Comparison of ENCODE assay signal across 9 cellular contexts in the genomic region with DNA sequence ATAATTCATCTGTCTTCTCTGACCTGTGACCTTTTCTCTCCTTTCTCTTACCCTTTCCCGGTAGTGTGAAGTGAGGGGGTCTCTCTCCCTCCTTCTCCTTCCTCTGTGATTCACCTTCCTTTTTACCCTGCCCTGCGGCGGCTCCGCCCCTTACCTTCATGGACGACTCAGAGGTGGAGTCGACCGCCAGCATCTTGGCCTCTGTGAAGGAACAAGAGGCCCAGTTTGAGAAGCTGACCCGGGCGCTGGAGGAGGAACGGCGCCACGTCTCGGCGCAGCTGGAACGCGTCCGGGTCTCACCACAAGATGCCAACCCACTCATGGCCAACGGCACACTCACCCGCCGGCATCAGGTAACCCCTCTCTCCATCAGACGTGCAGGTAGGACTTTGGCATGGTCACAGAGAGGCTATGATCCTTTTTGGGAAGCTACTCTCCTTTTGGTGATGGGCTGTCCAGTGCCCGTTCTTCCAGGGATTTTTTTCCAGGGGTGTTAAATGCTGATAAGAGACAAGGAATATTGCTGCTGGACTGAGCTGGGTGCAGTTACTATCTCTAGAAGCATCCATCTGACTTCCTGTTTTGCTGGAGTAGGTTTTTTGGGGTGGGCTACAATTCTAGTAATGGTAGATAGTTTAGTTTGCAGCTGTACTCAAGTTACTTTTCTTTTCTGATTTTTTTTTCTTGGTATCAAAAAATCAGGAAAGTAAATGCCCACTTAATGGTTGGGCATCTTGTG. TPM values are rescaled to one million over a fixed set of nuclear protein-coding genes. Genes with fewer than 3 reads are reported as not detected.
DNase-seq lines count a peak whose midpoint lies in the region; ATAC-seq and TF ChIP-seq lines count a peak whose summit lies in the region.
"Had no signal": no experiment of that assay in that cellular context is flagged by ENCODE, and none has a peak within 500 bp of the region (broad histone marks: within the 10 kb centered on the region; RNA-seq: fewer than 3 reads in every experiment).

No MANE protein-coding gene starts in this region.

- CTCF ChIA-PET in activated CD4-positive, alpha-beta memory T cell treated with anti-CD3 and anti-CD28 coated beads, Interleukin-2, amount 10 ng/mL, durations not matched to agents 7 days and 5 days (lab: Charles Lee) = interaction anchor here (1.1 to 1.4 kb wide), 3 partner anchors 9 to 150 kb away, joined by 3 to 5 read pairs (median 4); a partner anchor contains a TSS

- POLR2A ChIA-PET in activated CD4-positive, alpha-beta memory T cell treated with anti-CD3 and anti-CD28 coated beads, Interleukin-2, amount 10 ng/mL, durations not matched to agents 7 days and 5 days (lab: Charles Lee) = interaction anchor here (5.9 kb wide), 1 partner anchor 50 kb away, joined by 35 read pairs; a partner anchor contains a TSS

- peaks cover 0 to 3% of the 10 kb centered on the region in 2 donors for H3K36me3 Mint-ChIP-seq in activated T-cell treated with anti-CD3 and anti-CD28 coated beads, Interleukin-2, amount 50 U/mL, for 72 hours (ENCODE audit: insufficient read depth in 2 of 2)
- peaks cover 10% of the 10 kb centered on the region for H3K36me3 Mint-ChIP-seq in activated CD4-positive, alpha-beta memory T cell treated with anti-CD3 and anti-CD28 coated beads, Interleukin-2, amount 10 ng/mL, durations not matched to agents 7 days and 5 days (ENCODE audit: low read depth)
- peaks cover 47% of the 10 kb centered on the region for H3K36me3 Mint-ChIP-seq in type B pancreatic cell

- peak overlapping the region; percentile 60 to 73 for H3K4me3 Mint-ChIP-seq in activated T-cell treated with anti-CD3 and anti-CD28 coated beads, Interleukin-2, amount 50 U/mL, for 72 hours
- H3K4me3 Mint-ChIP-seq in activated CD4-positive, alpha-beta memory T cell treated with anti-CD3 and anti-CD28 coated beads, Interleukin-2, amount 10 ng/mL, durations not matched to agents 7 days and 5 days = no peak overlapping the region
- H3K4me3 Mint-ChIP-seq in type B pancreatic cell = no peak overlapping the region
- H3K4me3 Mint-ChIP-seq: neural crest cell had no signal

- TF ChIP-seq CTCF in type B pancreatic cell (conservative IDR thresholded peaks at IDR 0.05) = no peak

- H3K4me1 Mint-ChIP-seq in activated T-cell treated with anti-CD3 and anti-CD28 coated beads, Interleukin-2, amount 50 U/mL, for 72 hours (ENCODE audit: low read depth) = peaks cover 37% of the 10 kb centered on the region
- H3K4me1 Mint-ChIP-seq in activated CD4-positive, alpha-beta memory T cell treated with anti-CD3 and anti-CD28 coated beads, Interleukin-2, amount 10 ng/mL, durations not matched to agents 7 days and 5 days = peaks cover 41% of the 10 kb centered on the region
- H3K4me1 Mint-ChIP-seq in type B pancreatic cell (ENCODE audit: unreplicated experiment) = peaks cover 43% of the 10 kb centered on the region

- no peaks in the 10 kb centered on the region for H3K9me3 Mint-ChIP-seq in activated T-cell treated with anti-CD3 and anti-CD28 coated beads, Interleukin-2, amount 50 U/mL, for 72 hours
- no peaks in the 10 kb centered on the region for H3K9me3 Mint-ChIP-seq in activated CD4-positive, alpha-beta memory T cell treated with anti-CD3 and anti-CD28 coated beads, Interleukin-2, amount 10 ng/mL, durations not matched to agents 7 days and 5 days
- H3K9me3 Mint-ChIP-seq in type B pancreatic cell = peaks cover 5% of the 10 kb centered on the region
- H3K9me3 Mint-ChIP-seq: neural crest cell had no signal

- no peaks in the 10 kb centered on the region for H3K27me3 Mint-ChIP-seq in activated T-cell treated with anti-CD3 and anti-CD28 coated beads, Interleukin-2, amount 50 U/mL, for 72 hours (ENCODE audit: low read depth)
- no peaks in the 10 kb centered on the region for H3K27me3 Mint-ChIP-seq in activated CD4-positive, alpha-beta memory T cell treated with anti-CD3 and anti-CD28 coated beads, Interleukin-2, amount 10 ng/mL, durations not matched to agents 7 days and 5 days
- H3K27me3 Mint-ChIP-seq in type B pancreatic cell = no peaks in the 10 kb centered on the region

- H3K27ac Mint-ChIP-seq in activated T-cell treated with anti-CD3 and anti-CD28 coated beads, Interleukin-2, amount 50 U/mL, for 72 hours = peak overlapping the region; percentile 48
- peak overlapping the region; percentile 89 for H3K27ac Mint-ChIP-seq in activated CD4-positive, alpha-beta memory T cell treated with anti-CD3 and anti-CD28 coated beads, Interleukin-2, amount 10 ng/mL, durations not matched to agents 7 days and 5 days
- peak overlapping the region; percentile 87 for H3K27ac Mint-ChIP-seq in type B pancreatic cell

- no peak for DNase-seq in activated T-cell treated with anti-CD3 and anti-CD28 coated beads, Interleukin-2, amount 50 U/mL, for 72 hours
- DNase-seq in activated T-cell treated with anti-CD3 and anti-CD28 coated beads, Interleukin-2, amount 50 U/mL, for 48 hours = no peak
- no peak for DNase-seq in activated CD4-positive, alpha-beta memory T cell treated with anti-CD3 and anti-CD28 coated beads, Interleukin-2, amount 10 ng/mL, durations not matched to agents 7 days and 5 days
- DNase-seq in type B pancreatic cell (ENCODE audit: extremely low spot score, unreplicated experiment) = no peak
- no peak for DNase-seq in GF-D8 (lab: John Stamatoyannopoulos, UW)
- no peak for DNase-seq in NK-92 treated with Interleukin-12 subunit alpha and Interleukin-12 subunit beta, amount 100 ng/mL, for 24 hours (lab: John Stamatoyannopoulos, UW)

- no peaks in the 10 kb centered on the region for H3K27me3 ChIP-seq in layer of hippocampus (ENCODE audit: control insufficient read depth, insufficient read depth, low read length)

- no peak for ATAC-seq in activated T-cell treated with anti-CD3 and anti-CD28 coated beads, Interleukin-2, amount 50 U/mL, for 72 hours (replicated peaks in 1 of 2)
- no peak for ATAC-seq in GM21723 (IDR thresholded peaks at IDR 0.05; ENCODE audit: unreplicated experiment)

- peak overlapping the region; percentile 17 for H3K27ac ChIP-seq in layer of hippocampus (ENCODE audit: low read depth, low read length)

RNA-seq across cellular contexts. Expression of a gene that starts 29.9 kb away (rescaled TPM):
- 10 to 100 TPM in 1 of 2 donors, 1 to 10 TPM in 1; 6.3 to 10.6 TPM for total RNA-seq in activated T-cell treated with anti-CD3 and anti-CD28 coated beads, Interleukin-2, amount 50 U/mL, for 72 hours
- total RNA-seq in activated CD4-positive, alpha-beta memory T cell treated with anti-CD3 and anti-CD28 coated beads, Interleukin-2, amount 10 ng/mL, durations not matched to agents 7 days and 5 days = 1 to 10 TPM; 2.4 to 4.5 TPM
- total RNA-seq in type B pancreatic cell (ENCODE audit: low replicate concordance) = 187 and 253 TPM in 2 replicates

RNA-seq across cellular contexts. Expression of a gene that starts 39.9 kb away (rescaled TPM):
- total RNA-seq in activated T-cell treated with anti-CD3 and anti-CD28 coated beads, Interleukin-2, amount 50 U/mL, for 72 hours = not detected
- total RNA-seq in activated CD4-positive, alpha-beta memory T cell treated with anti-CD3 and anti-CD28 coated beads, Interleukin-2, amount 10 ng/mL, durations not matched to agents 7 days and 5 days = not detected
- not detected in 2 replicates for total RNA-seq in type B pancreatic cell (ENCODE audit: low replicate concordance)
- total RNA-seq: neural crest cell had no signal

RNA-seq across cellular contexts. Expression of a gene that starts 50.2 kb away (rescaled TPM):
- total RNA-seq in activated T-cell treated with anti-CD3 and anti-CD28 coated beads, Interleukin-2, amount 50 U/mL, for 72 hours = 100 to 1,000 TPM; 147 to 162 TPM
- total RNA-seq in activated CD4-positive, alpha-beta memory T cell treated with anti-CD3 and anti-CD28 coated beads, Interleukin-2, amount 10 ng/mL, durations not matched to agents 7 days and 5 days = 100 to 1,000 TPM; 148 to 162 TPM
- total RNA-seq in type B pancreatic cell (ENCODE audit: low replicate concordance) = 107 and 144 TPM in 2 replicates

Comparison
In these comparisons a context has a peak if more than half of its experiments do, and no peak if none do; other contexts are left out.
1. H3K4me3 Mint-ChIP-seq: peak in activated T-cell treated with anti-CD3 and anti-CD28 coated beads, Interleukin-2, amount 50 U/mL, for 72 hours (2 of 2); none in activated CD4-positive, alpha-beta memory T cell treated with anti-CD3 and anti-CD28 coated beads, Interleukin-2, amount 10 ng/mL, durations not matched to agents 7 days and 5 days (single experiment) and type B pancreatic cell (single experiment).
2. RNA of a gene that starts 29.9 kb away (total RNA-seq): 187 to 253 TPM in type B pancreatic cell; 6.3 to 10.6 TPM in activated T-cell treated with anti-CD3 and anti-CD28 coated beads, Interleukin-2, amount 50 U/mL, for 72 hours and 2.4 to 4.5 TPM in activated CD4-positive, alpha-beta memory T cell treated with anti-CD3 and anti-CD28 coated beads, Interleukin-2, amount 10 ng/mL, durations not matched to agents 7 days and 5 days; every median in the first group is over 10 times any median in the second.
3. Peak in every context shown above with its lines, with median percentiles within 50 percentile points of each other: H3K27ac Mint-ChIP-seq.